In the genomic region with DNA sequence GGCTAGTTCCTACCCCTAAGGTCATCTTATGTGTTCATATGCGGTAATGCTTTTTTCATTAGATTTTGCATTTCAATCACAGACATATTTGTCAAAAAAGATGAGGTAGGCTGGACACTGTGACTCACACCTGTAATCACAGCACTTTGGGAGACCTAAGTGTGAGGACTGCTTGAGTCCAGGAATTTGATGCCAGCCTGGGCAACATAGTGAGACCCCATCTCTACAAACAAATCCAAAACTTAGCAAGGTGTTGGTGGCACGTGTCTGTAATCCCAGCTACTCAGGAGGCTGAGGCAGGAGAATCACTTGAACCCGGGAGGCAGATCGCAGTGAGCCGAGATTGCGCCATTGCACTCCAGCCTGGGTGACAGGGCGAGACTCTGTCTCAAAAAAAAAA, we compare ENCODE assay signal across 36 cellular contexts. TPM values are rescaled to one million over a fixed set of nuclear protein-coding genes. Genes with fewer than 3 reads are reported as not detected.
"Had no signal": no experiment of that assay in that cellular context is flagged by ENCODE, and none has a peak within 500 bp of the region (broad histone marks: within the 10 kb centered on the region; RNA-seq: fewer than 3 reads in every experiment).

No MANE protein-coding gene starts in this region.

- H3K79me2 ChIP-seq: hepatocyte had no signal

- H3K4me2 ChIP-seq: hepatocyte had no signal

- DNase-seq: activated CD4-positive, alpha-beta memory T cell treated with anti-CD3 and anti-CD28 coated beads for 36 hours; activated CD4-positive, alpha-beta T cell treated with anti-CD3 and anti-CD28 coated beads for 36 hours; activated CD4-positive, alpha-beta T cell treated with anti-CD3 and anti-CD28 coated beads, Interleukin-2, amount 10 ng/mL, durations not matched to agents 24 days and 14 days; activated CD4-positive, CD25-positive, alpha-beta regulatory T cell; activated CD4-positive, CD25-positive, alpha-beta regulatory T cell treated with anti-CD3 and anti-CD28 coated beads, Interleukin-2, amount 50 U/mL, for 72 hours; activated CD8-positive, alpha-beta memory T cell treated with anti-CD3 and anti-CD28 coated beads, Interleukin-2, amount 10 ng/mL, durations not matched to agents 7 days and 5 days; activated CD8-positive, alpha-beta memory T cell treated with anti-CD3 and anti-CD28 coated beads, Interleukin-2, amount 50 U/mL, for 4 hours; activated CD8-positive, alpha-beta T cell treated with anti-CD3 and anti-CD28 coated beads, Interleukin-2, amount 10 ng/mL, durations not matched to agents 7 days and 5 days; activated effector memory CD4-positive, alpha-beta T cell treated with anti-CD3 and anti-CD28 coated beads, Interleukin-2, amount 50 U/mL, for 16 hours; activated naive CD4-positive, alpha-beta T cell treated with anti-CD3 and anti-CD28 coated beads for 36 hours; activated naive CD8-positive, alpha-beta T cell treated with anti-CD3 and anti-CD28 coated beads for 36 hours; activated naive CD8-positive, alpha-beta T cell treated with anti-CD3 and anti-CD28 coated beads, Interleukin-2, amount 50 U/mL, for 24 hours; activated T-cell treated with anti-CD3 and anti-CD28 coated beads, Interleukin-2, amount 50 U/mL, for 1 hour; activated T-cell treated with anti-CD3 and anti-CD28 coated beads, Interleukin-2, amount 50 U/mL, for 48 hours; amygdala; aorta; central memory CD4-positive, alpha-beta T cell; cerebellar nuclear complex; dermis blood vessel endothelial cell; effector CD4-positive, alpha-beta T cell; effector memory CD8-positive, alpha-beta T cell; esophagus squamous epithelium; foreskin melanocyte; heart right ventricle; T-helper 9 cell had no signal

- H3K36me3 ChIP-seq: adrenal gland, breast epithelium, cardiac muscle cell, esophagus squamous epithelium, gastroesophageal sphincter, heart right ventricle had no signal

- H3K27ac ChIP-seq: adrenal gland, breast epithelium, cardiac muscle cell, coronary artery, epithelial cell of prostate, esophagus squamous epithelium, gastroesophageal sphincter, heart right ventricle, hepatocyte had no signal

- H3K9me3 ChIP-seq: adrenal gland, breast epithelium, esophagus squamous epithelium, gastroesophageal sphincter, heart right ventricle had no signal

- ATAC-seq: activated CD4-positive, alpha-beta T cell treated with anti-CD3 and anti-CD28 coated beads for 36 hours; activated CD8-positive, alpha-beta memory T cell treated with anti-CD3 and anti-CD28 coated beads, Interleukin-2, amount 10 ng/mL, durations not matched to agents 7 days and 5 days; activated CD8-positive, alpha-beta T cell treated with anti-CD3 and anti-CD28 coated beads, Interleukin-2, amount 10 ng/mL, durations not matched to agents 7 days and 5 days; activated naive CD8-positive, alpha-beta T cell treated with anti-CD3 and anti-CD28 coated beads, Interleukin-2, amount 50 U/mL, for 24 hours; effector memory CD8-positive, alpha-beta T cell; gastroesophageal sphincter; heart right ventricle had no signal

- H3K4me1 ChIP-seq: adrenal gland, breast epithelium had no signal

- H2AFZ ChIP-seq: hepatocyte had no signal

- H3K4me3 ChIP-seq: adrenal gland, breast epithelium, cardiac muscle cell, coronary artery, esophagus squamous epithelium, gastroesophageal sphincter, heart right ventricle, hepatocyte had no signal

- H3K27me3 ChIP-seq: adrenal gland, cardiac muscle cell, esophagus squamous epithelium, gastroesophageal sphincter, heart right ventricle, hepatocyte had no signal

RNA-seq across cellular contexts. Expression of gene PGAM4, which starts 23.5 kb away (rescaled TPM):
- total RNA-seq: activated CD8-positive, alpha-beta memory T cell treated with anti-CD3 and anti-CD28 coated beads, Interleukin-2, amount 10 ng/mL, durations not matched to agents 7 days and 5 days; aorta; breast epithelium; cardiac muscle cell; dermis blood vessel endothelial cell; esophagus squamous epithelium; fibroblast of lung; gastroesophageal sphincter; glomerular endothelial cell; heart right ventricle; hepatocyte; T-helper 2 cell treated with Interferon-gamma antibody and Interleukin-4, amounts not matched to agents 100 ng/mL and 5 ng/mL, for 36 hours had no signal
- polyA plus RNA-seq: aorta, esophagus, heart right ventricle, hepatocyte had no signal
